Comparison of ENCODE assay signal across 8 cellular contexts in the genomic region with DNA sequence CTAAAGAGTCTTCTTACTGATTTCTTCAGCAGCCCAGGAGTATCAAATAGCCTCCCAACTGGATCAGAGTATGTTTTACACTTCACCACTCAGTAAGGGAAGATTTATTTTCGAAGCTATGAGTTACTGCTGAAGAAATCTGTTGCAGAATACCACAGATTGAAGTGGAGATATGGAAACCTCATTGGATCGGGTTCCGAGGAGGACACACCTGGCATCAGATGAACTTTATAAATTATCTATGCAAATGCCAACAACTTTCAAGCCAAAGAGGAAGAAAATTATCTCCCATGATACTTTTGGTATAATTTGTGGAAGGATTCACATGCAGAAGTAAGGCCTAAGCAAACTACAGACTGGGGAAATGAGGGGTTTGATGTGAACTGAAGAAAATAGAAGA.
"Had no signal": no experiment of that assay in that cellular context is flagged by ENCODE, and none has a peak within 500 bp of the region (broad histone marks: within the 10 kb centered on the region; RNA-seq: fewer than 3 reads in every experiment).

No MANE protein-coding gene starts in this region.

- H3K27ac Mint-ChIP-seq: HFFc6 had no signal

- H3K4me1 ChIP-seq: HAP-1 had no signal

- H3K4me3 ChIP-seq: GM23248, HAP-1, K562 had no signal

- H3K36me3 ChIP-seq: HAP-1 had no signal

- H3K27ac ChIP-seq: GM23248 had no signal

- H3K4me3 Mint-ChIP-seq: HFFc6 had no signal

- DNase-seq: GM23248, GOT3, H7, HFFc6, IMR-90, KG1 had no signal

- H3K9me3 ChIP-seq: HAP-1 had no signal
